In genomic region chr13:98216135-98216565, GRCh38 we compare ENCODE assay signal across 9 cellular contexts. TPM values are rescaled to one million over a fixed set of nuclear protein-coding genes. Genes with fewer than 3 reads are reported as not detected.
DNase-seq lines count a peak whose midpoint lies in the region; ATAC-seq and TF ChIP-seq lines count a peak whose summit lies in the region.
"Had no signal": no experiment of that assay in that cellular context is flagged by ENCODE, and none has a peak within 500 bp of the region (broad histone marks: within the 10 kb centered on the region; RNA-seq: fewer than 3 reads in every experiment).

No MANE protein-coding gene starts in this region.

- DNase-seq in NCI-H2171 treated with DMSO at 0.1 percent for 48 hours (lab: John Stamatoyannopoulos, UW) = peak; percentile 30
- no peak for DNase-seq in NCI-H2171 (lab: John Stamatoyannopoulos, UW)
- peak; percentile 39 for DNase-seq in left ventricle myocardium inferior
- DNase-seq in upper lobe of left lung = peak in 1 of 2 donors; percentile 69
- no peak for DNase-seq in T-helper 1 cell
- no peak for DNase-seq in mesenteric fat pad (ENCODE audit: low spot score)

- 23 to 33% methylated on average over 4 of the region's 4 CpGs for WGBS in upper lobe of left lung, 2 donors
- WGBS in gastroesophageal sphincter (ENCODE audit: low coverage in 1 of 2), 2 donors = 60% methylated on average over 3 of the region's 4 CpGs

- TF ChIP-seq CTCF in left ventricle myocardium inferior (IDR thresholded peaks at IDR 0.05; ENCODE audit: borderline replicate concordance) (no peak), upper lobe of left lung (IDR thresholded peaks at IDR 0.05) (no peak), gastroesophageal sphincter (IDR thresholded peaks at IDR 0.05) (no peak)

- no peak overlapping the region for H3K4me3 ChIP-seq in left ventricle myocardium inferior
- no peak overlapping the region for H3K4me3 ChIP-seq in upper lobe of left lung
- H3K4me3 ChIP-seq in gastroesophageal sphincter = no peak overlapping the region

- ATAC-seq in SK-N-SH treated with all-trans-retinoic acid at 6 μM for 48 hours = peak; percentile 50
- no peak for ATAC-seq in upper lobe of left lung (ENCODE audit: low FRiP score in 2 of 2)
- no peak for ATAC-seq in gastroesophageal sphincter
- ATAC-seq: activated naive CD4-positive, alpha-beta T cell treated with anti-CD3 and anti-CD28 coated beads, Interleukin-2, amount 50 U/mL, for 72 hours had no signal

- TF ChIP-seq POLR2A in upper lobe of left lung (IDR thresholded peaks at IDR 0.05) (no peak), gastroesophageal sphincter (IDR thresholded peaks at IDR 0.05) (no peak)

- intact Hi-C loops in left ventricle myocardium inferior (cut with micrococcal nuclease) = no loop called here

- peak overlapping the region; percentile 2 for H3K27ac ChIP-seq in left ventricle myocardium inferior (replicated peaks)
- peak overlapping the region; percentile 33 to 76 (median 53) for H3K27ac ChIP-seq in upper lobe of left lung
- H3K27ac ChIP-seq in gastroesophageal sphincter = no peak overlapping the region

- H3K27me3 ChIP-seq in left ventricle myocardium inferior (ENCODE audit: low read depth) = no peaks in the 10 kb centered on the region
- H3K27me3 ChIP-seq in upper lobe of left lung = no peaks in the 10 kb centered on the region
- no peaks in the 10 kb centered on the region for H3K27me3 ChIP-seq in gastroesophageal sphincter

- H3K4me1 ChIP-seq in left ventricle myocardium inferior (peaks cover 34% of the 10 kb centered on the region), upper lobe of left lung (peaks cover 26 to 56% (median 39%) of the 10 kb centered on the region in 4 donors), gastroesophageal sphincter (peaks cover 0 to 34% (median 0%) of the 10 kb centered on the region in 3 donors)

- H3K36me3 ChIP-seq in left ventricle myocardium inferior (no peaks in the 10 kb centered on the region), upper lobe of left lung (peaks cover 0 to 7% (median 0%) of the 10 kb centered on the region in 4 donors), gastroesophageal sphincter (peaks cover 0 to 10% of the 10 kb centered on the region in 2 donors)

- no peaks in the 10 kb centered on the region for H3K9me3 ChIP-seq in left ventricle myocardium inferior (replicated peaks)
- H3K9me3 ChIP-seq in upper lobe of left lung = no peaks in the 10 kb centered on the region
- no peaks in the 10 kb centered on the region for H3K9me3 ChIP-seq in gastroesophageal sphincter

- TF ChIP-seq EP300 in upper lobe of left lung (IDR thresholded peaks at IDR 0.05) (no peak), gastroesophageal sphincter (IDR thresholded peaks at IDR 0.05) (no peak)

TF ChIP-seq in SK-N-SH treated with all-trans-retinoic acid at 6 μM for 48 hours, 23 proteins besides CTCF, POLR2A, EP300 and RAD21:
- TF ChIP-seq CSDC2 (CRISPR knock-in tag; IDR thresholded peaks at IDR 0.05) (no peak), POU6F1 (CRISPR knock-in tag; IDR thresholded peaks at IDR 0.05; ENCODE audit: borderline replicate concordance, low read depth) (0 out of 2 replicates have a peak, but pooled peaks have one; percentile 33)

RNA-seq across cellular contexts. Expression of gene RNF113B, which starts 39.1 kb away (rescaled TPM):
- total RNA-seq in left ventricle myocardium inferior (not detected), upper lobe of left lung (not detected), gastroesophageal sphincter (not detected), mesenteric fat pad (not detected)
- total RNA-seq: activated naive CD4-positive, alpha-beta T cell treated with anti-CD3 and anti-CD28 coated beads, Interleukin-2, amount 50 U/mL, for 72 hours had no signal

Comparison
In these comparisons a context has a peak if more than half of its experiments do, and no peak if none do; other contexts are left out.
1. DNase-seq: peak in NCI-H2171 treated with DMSO at 0.1 percent for 48 hours (single experiment) and left ventricle myocardium inferior (single experiment); none in NCI-H2171 (single experiment), T-helper 1 cell (0 of 5) and mesenteric fat pad (single experiment).
2. H3K27ac ChIP-seq: peak in left ventricle myocardium inferior (single experiment) and upper lobe of left lung (4 of 4); none in gastroesophageal sphincter (0 of 4).